In genomic region chr13:33235078-33235477, GRCh38 we compare ENCODE assay signal across 11 cellular contexts. TPM values are rescaled to one million over a fixed set of nuclear protein-coding genes. Genes with fewer than 3 reads are reported as not detected.
A peak's percentile ranks its signal among the peaks of the same experiment; 100 is the strongest.
DNase-seq lines count a peak whose midpoint lies in the region; ATAC-seq lines count a peak whose summit lies in the region.
"Had no signal": no experiment of that assay in that cellular context is flagged by ENCODE, and none has a peak within 500 bp of the region (broad histone marks: within the 10 kb centered on the region; RNA-seq: fewer than 3 reads in every experiment).

No MANE protein-coding gene starts in this region.

- in situ Hi-C loops in G401 (cut with HindIII; ENCODE audit: low sequenced_read_pairs) = no loop called here

- no peak overlapping the region for H3K9ac ChIP-seq in subcutaneous abdominal adipose tissue (ENCODE audit: low read length in 5 of 5)

- peaks cover 0 to 13% (median 5%) of the 10 kb centered on the region in 5 donors for H3K9me3 ChIP-seq in subcutaneous abdominal adipose tissue (ENCODE audit: control insufficient read depth in 5 of 5, low read length in 5 of 5)

- H3K27me3 ChIP-seq in subcutaneous abdominal adipose tissue (ENCODE audit: control insufficient read depth in 5 of 5, insufficient read depth in 4 of 5, low read length in 5 of 5) = no peaks in the 10 kb centered on the region

- H3K36me3 ChIP-seq in subcutaneous abdominal adipose tissue (ENCODE audit: control insufficient read depth in 5 of 5, insufficient read depth in 5 of 5, low read length in 5 of 5) = peaks cover 0 to 13% (median 6%) of the 10 kb centered on the region in 5 donors

- H3K27ac ChIP-seq in subcutaneous abdominal adipose tissue (ENCODE audit: low read depth, low read length) = peak overlapping the region; percentile 52

- no peak overlapping the region for H3K4me3 ChIP-seq in subcutaneous abdominal adipose tissue (ENCODE audit: low read depth in 1 of 5, low read length in 5 of 5)

- peak; percentile 7 for DNase-seq in NCI-H69 (lab: John Stamatoyannopoulos, UW)
- peak; percentile 55 for DNase-seq in dermis blood vessel endothelial cell
- peak; percentile 82 for DNase-seq in iris pigment epithelial cell (ENCODE audit: low read depth)
- DNase-seq in G401 (ENCODE audit: low spot score) = no peak
- DNase-seq in DMS153 (lab: John Stamatoyannopoulos, UW) = no peak
- DNase-seq in NCI-H748 (lab: John Stamatoyannopoulos, UW; ENCODE audit: unreplicated experiment) = no peak
- DNase-seq: activated T-cell treated with anti-CD3 and anti-CD28 coated beads, Interleukin-2, amount 50 U/mL, for 1 hour; central memory CD4-positive, alpha-beta T cell; MM.1S had no signal

- ATAC-seq in GM19397 (IDR thresholded peaks at IDR 0.05; ENCODE audit: unreplicated experiment) = no peak

- peaks cover 4 to 41% (median 28%) of the 10 kb centered on the region in 5 donors for H3K4me1 ChIP-seq in subcutaneous abdominal adipose tissue (ENCODE audit: control insufficient read depth in 5 of 5, insufficient read depth in 5 of 5, low read length in 5 of 5)

RNA-seq across cellular contexts. Expression of gene STARD13, which starts 50.5 kb away (rescaled TPM):
- 27.1 and 27.7 TPM in 2 replicates for total RNA-seq in dermis blood vessel endothelial cell
- total RNA-seq in G401 (2014; rRNA removed; shearing (Covaris generic)) = 0.06 and 0.20 TPM in 2 replicates

Comparison
In these comparisons a context has a peak if more than half of its experiments do, and no peak if none do; other contexts are left out.
1. DNase-seq: peak in NCI-H69 (single experiment), dermis blood vessel endothelial cell (single experiment) and iris pigment epithelial cell (single experiment); none in G401 (single experiment), DMS153 (single experiment) and NCI-H748 (single experiment).
2. RNA of gene STARD13, which starts 50.5 kb away (total RNA-seq): 27.1 to 27.7 TPM in dermis blood vessel endothelial cell; 0.06 to 0.20 TPM in G401; every median in the first group is over 10 times any median in the second.